ENCODE assay signal across 1 cellular context in genomic region chr10:5147255-5147980, GRCh38.
TF ChIP-seq lines count a peak whose summit lies in the region.

No MANE protein-coding gene starts in this region.

TF ChIP-seq in HepG2, 621 proteins besides CTCF, POLR2A, EP300 and RAD21 (continued from another document and continues in another):
- no peak for TF ChIP-seq NFAT5 (CRISPR knock-in tag; IDR thresholded peaks at IDR 0.05)
- TF ChIP-seq NR2F6 (IDR thresholded peaks at IDR 0.05) = peak; percentile 90
- TF ChIP-seq NR2F6 (CRISPR knock-in tag; IDR thresholded peaks at IDR 0.05) = peak; percentile 88
- no peak for TF ChIP-seq ZNF850 (CRISPR knock-in tag; conservative IDR thresholded peaks at IDR 0.05)
- TF ChIP-seq PHF8 (CRISPR knock-in tag; IDR thresholded peaks at IDR 0.05) = peak; percentile 44; the same call in 1 of the 2 replicates
- peak; percentile 72 for TF ChIP-seq ZBTB7B (CRISPR knock-in tag; IDR thresholded peaks at IDR 0.05)
- no peak for TF ChIP-seq MBD4 (IDR thresholded peaks at IDR 0.05; ENCODE audit: borderline replicate concordance, low read length)
- TF ChIP-seq ZBED4 (CRISPR knock-in tag; IDR thresholded peaks at IDR 0.05; ENCODE audit: borderline replicate concordance) = peak; percentile 74
- TF ChIP-seq ASH2L (IDR thresholded peaks at IDR 0.05; ENCODE audit: insufficient read length, low read depth, low read length) = peak; percentile 98
- TF ChIP-seq ZGPAT (CRISPR knock-in tag; IDR thresholded peaks at IDR 0.05) = peak; percentile 92
- TF ChIP-seq SYNCRIP (IDR thresholded peaks at IDR 0.05; ENCODE audit: insufficient read depth, low read depth, low read length) = no peak
- TF ChIP-seq GRHL1 (CRISPR knock-in tag; conservative IDR thresholded peaks at IDR 0.05) = no peak
- peak; percentile 64 for TF ChIP-seq YY1 (IDR thresholded peaks at IDR 0.05; ENCODE audit: insufficient read depth, insufficient replicate concordance, low read depth, low read length)
- TF ChIP-seq MEIS2 (CRISPR knock-in tag; IDR thresholded peaks at IDR 0.05) = peak; percentile 82; the same call in 1 of the 2 replicates
- TF ChIP-seq ZNF225 (CRISPR knock-in tag; IDR thresholded peaks at IDR 0.05) = no peak; the same call in 1 of the 2 replicates
- TF ChIP-seq ZNF7 (CRISPR knock-in tag; IDR thresholded peaks at IDR 0.05) = no peak
- no peak for TF ChIP-seq ZNF44 (CRISPR knock-in tag; IDR thresholded peaks at IDR 0.05)
- peak; percentile 97 for TF ChIP-seq RXRB (CRISPR knock-in tag; IDR thresholded peaks at IDR 0.05; ENCODE audit: borderline replicate concordance)
- TF ChIP-seq FOXM1 (CRISPR knock-in tag; IDR thresholded peaks at IDR 0.05) = no peak
- TF ChIP-seq THAP11 (CRISPR knock-in tag; IDR thresholded peaks at IDR 0.05) = peak; percentile 66
- TF ChIP-seq ZNF570 (CRISPR knock-in tag; IDR thresholded peaks at IDR 0.05; ENCODE audit: borderline replicate concordance) = no peak
- TF ChIP-seq ZSCAN20 (CRISPR knock-in tag; IDR thresholded peaks at IDR 0.05; ENCODE audit: borderline replicate concordance) = no peak
- peak; percentile 34; the same call in 1 of the 2 replicates for TF ChIP-seq ZNF589 (CRISPR knock-in tag; conservative IDR thresholded peaks at IDR 0.05)
- peak; percentile 61; the same call in 1 of the 2 replicates for TF ChIP-seq ZNF710 (CRISPR knock-in tag; IDR thresholded peaks at IDR 0.05; ENCODE audit: borderline replicate concordance)
- no peak; the same call in 1 of the 2 replicates for TF ChIP-seq KDM3A (CRISPR knock-in tag; IDR thresholded peaks at IDR 0.05; ENCODE audit: low read depth)
- TF ChIP-seq ZSCAN22 (CRISPR knock-in tag; IDR thresholded peaks at IDR 0.05) = no peak; the same call in 1 of the 2 replicates
- peak; percentile 49; the same call in 1 of the 2 replicates for TF ChIP-seq NFRKB (IDR thresholded peaks at IDR 0.05)
- peak; percentile 62; the same call in 1 of the 2 replicates for TF ChIP-seq SKIL (CRISPR knock-in tag; IDR thresholded peaks at IDR 0.05; ENCODE audit: borderline replicate concordance)
- no peak for TF ChIP-seq ZNF10 (CRISPR knock-in tag; IDR thresholded peaks at IDR 0.05; ENCODE audit: borderline replicate concordance, low read depth)
- peak; percentile 82 for TF ChIP-seq POLR2AphosphoS5 (IDR thresholded peaks at IDR 0.05; ENCODE audit: low read depth, low read length)
- no peak for TF ChIP-seq ZNF468 (CRISPR knock-in tag; IDR thresholded peaks at IDR 0.05)
- TF ChIP-seq KDM5B (CRISPR knock-in tag; IDR thresholded peaks at IDR 0.05; ENCODE audit: borderline replicate concordance) = no peak
- TF ChIP-seq ZNF576 (CRISPR knock-in tag; IDR thresholded peaks at IDR 0.05) = no peak
- no peak for TF ChIP-seq SMAD1 (CRISPR knock-in tag; IDR thresholded peaks at IDR 0.05; ENCODE audit: borderline replicate concordance, low read depth)
- TF ChIP-seq AKNA (CRISPR knock-in tag; IDR thresholded peaks at IDR 0.05; ENCODE audit: borderline replicate concordance) = no peak
- peak; percentile 43; the same call in 1 of the 2 replicates for TF ChIP-seq ZNF772 (CRISPR knock-in tag; IDR thresholded peaks at IDR 0.05)
- TF ChIP-seq SOX6 (IDR thresholded peaks at IDR 0.05) = no peak
- peak; percentile 94 for TF ChIP-seq SOX6 (CRISPR knock-in tag; IDR thresholded peaks at IDR 0.05)
- no peak for TF ChIP-seq ZNF552 (CRISPR knock-in tag; IDR thresholded peaks at IDR 0.05; ENCODE audit: borderline replicate concordance)
- TF ChIP-seq ZNF558 (CRISPR knock-in tag; IDR thresholded peaks at IDR 0.05; ENCODE audit: borderline replicate concordance) = no peak
